Comparison of ENCODE assay signal across 15 cellular contexts in genomic region chr11:34614334-34615113, GRCh38. TPM values are rescaled to one million over a fixed set of nuclear protein-coding genes. Genes with fewer than 3 reads are reported as not detected.
DNase-seq lines count a peak whose midpoint lies in the region; ATAC-seq, FAIRE-seq and TF ChIP-seq lines count a peak whose summit lies in the region.
"Had no signal": no experiment of that assay in that cellular context is flagged by ENCODE, and none has a peak within 500 bp of the region (broad histone marks: within the 10 kb centered on the region; RNA-seq: fewer than 3 reads in every experiment).

No MANE protein-coding gene starts in this region.

- H3K18ac ChIP-seq in IMR-90 (ENCODE audit: low read depth, low read length): no peak overlapping the region

- H2AK5ac ChIP-seq in IMR-90 (ENCODE audit: low read depth, low read length): no peak overlapping the region

- H3K56ac ChIP-seq in IMR-90 (ENCODE audit: extremely low read depth, insufficient read depth, low read length): no peak overlapping the region

- no peak overlapping the region for H3K4me2 ChIP-seq in IMR-90 (ENCODE audit: low read depth, low read length)

- no peak overlapping the region for H2BK5ac ChIP-seq in IMR-90 (ENCODE audit: low read depth, low read length, poor library complexity, severe bottlenecking)

- CTCF ChIA-PET in AG04450 (lab: Charles Lee) (interaction anchor here (0.7 to 1.3 kb wide), 2 partner anchors 10 to 28 kb away, joined by 4 to 5 read pairs; no protein-coding TSS in a partner anchor), IMR-90 (lab: Yijun Ruan, JAX) (no interaction called here)

- H2BK15ac ChIP-seq in IMR-90 (ENCODE audit: low read depth, low read length): no peak overlapping the region

- H3K9me1 ChIP-seq in IMR-90 (ENCODE audit: insufficient read depth, low read length): peaks cover 6% of the 10 kb centered on the region; the same call in 1 of the 2 replicates

- in situ Hi-C loops in IMR-90 (cut with MboI; ENCODE audit: low sequenced_read_pairs): no loop called here

- TF ChIP-seq POLR2A in IMR-90 (IDR thresholded peaks at IDR 0.05; ENCODE audit: low read depth, low read length) (no peak), H54 (IDR thresholded peaks at IDR 0.05; ENCODE audit: low read depth, low read length) (no peak)

- no peak for FAIRE-seq in H54 (lab: Jason Lieb, UNC)
- FAIRE-seq: keratinocyte had no signal

- no peak overlapping the region for H4K8ac ChIP-seq in IMR-90 (ENCODE audit: low read depth in 2 of 2, low read length in 2 of 2)

- DNase-seq in AG04450 (ENCODE audit: low read depth, low spot score): peak; percentile 30
- DNase-seq in IMR-90: peak; percentile 35
- DNase-seq in fibroblast of mammary gland (ENCODE audit: low read depth): peak; percentile 79
- DNase-seq in H54 (ENCODE audit: insufficient read length, low spot score): no peak
- no peak for DNase-seq in A172 (ENCODE audit: low spot score)
- no peak for DNase-seq in NCI-H2081 treated with DMSO at 0.1 percent for 48 hours (lab: John Stamatoyannopoulos, UW)
- DNase-seq in mucosa of gallbladder (ENCODE audit: low spot score): no peak
- DNase-seq: activated CD4-positive, alpha-beta T cell treated with anti-CD3 and anti-CD28 coated beads, Interleukin-2, amount 10 ng/mL, durations not matched to agents 7 days and 5 days; central memory CD4-positive, alpha-beta T cell; NCI-H69; spleen; thyroid gland had no signal

- no peak overlapping the region for H3K27ac ChIP-seq in AG04450 (ENCODE audit: low read depth, low read length)
- H3K27ac ChIP-seq in IMR-90 (ENCODE audit: insufficient read depth, low read length): no peak overlapping the region
- H3K27ac ChIP-seq: C4-2B, spleen, thyroid gland had no signal

- no peak overlapping the region for H3K4ac ChIP-seq in IMR-90 (ENCODE audit: low read depth, low read length)

- H3K9me3 ChIP-seq in AG04450 (ENCODE audit: control insufficient read depth, insufficient read depth, low read length) (no peaks in the 10 kb centered on the region), IMR-90 (ENCODE audit: control insufficient read depth, insufficient read depth, low read length) (no peaks in the 10 kb centered on the region)
- H3K9me3 ChIP-seq: spleen, thyroid gland had no signal

- dilution Hi-C loops in IMR-90 (cut with HindIII; ENCODE audit: low sequenced_read_pairs, unreplicated experiment): no loop called here

- no peaks in the 10 kb centered on the region for H3K36me3 ChIP-seq in IMR-90 (ENCODE audit: control insufficient read depth, insufficient read depth, low read length)
- H3K36me3 ChIP-seq: spleen, thyroid gland had no signal

- no peaks in the 10 kb centered on the region for H3K79me1 ChIP-seq in IMR-90 (ENCODE audit: low read depth in 1 of 2, low read length in 2 of 2)

- no peak overlapping the region for H2AK9ac ChIP-seq in IMR-90 (replicated peaks; ENCODE audit: low read depth, low read length, poor library complexity)

- no peak overlapping the region for H2AFZ ChIP-seq in IMR-90 (replicated peaks; ENCODE audit: low read length, poor library complexity)

- no peak overlapping the region for H2BK120ac ChIP-seq in IMR-90 (ENCODE audit: low read depth, low read length)

- ATAC-seq in GM19351 (IDR thresholded peaks at IDR 0.05; ENCODE audit: unreplicated experiment) (peak; percentile 79), IMR-90 (ENCODE audit: low read depth) (peak; percentile 40; the same call in 1 of the 2 replicates)

- H3K27me3 ChIP-seq in AG04450 (ENCODE audit: control insufficient read depth, insufficient read depth, low read length) (no peaks in the 10 kb centered on the region), IMR-90 (ENCODE audit: control insufficient read depth, insufficient read depth, low read length) (no peaks in the 10 kb centered on the region; the same call in 1 of the 2 replicates)
- H3K27me3 ChIP-seq: spleen, thyroid gland had no signal

- no peak overlapping the region for H2BK20ac ChIP-seq in IMR-90 (ENCODE audit: low read depth, low read length)

- no peak for TF ChIP-seq RAD21 in IMR-90 (IDR thresholded peaks at IDR 0.05; ENCODE audit: low read length)

- no peak overlapping the region for H4K5ac ChIP-seq in IMR-90 (ENCODE audit: low read depth, low read length)

- H4K20me1 ChIP-seq in IMR-90 (ENCODE audit: insufficient read depth, low read length): no peaks in the 10 kb centered on the region

- H3K4me3 ChIP-seq in AG04450 (ENCODE audit: low read depth, low read length) (no peak overlapping the region), IMR-90 (ENCODE audit: insufficient read depth, low read depth, low read length) (no peak overlapping the region), fibroblast of mammary gland (ENCODE audit: control insufficient read depth, low read depth, low read length) (no peak overlapping the region)
- H3K4me3 ChIP-seq: spleen, thyroid gland had no signal

- H3K23ac ChIP-seq in IMR-90 (ENCODE audit: low read depth, low read length): no peak overlapping the region

- POLR2A ChIA-PET in AG04450 (lab: Yijun Ruan, JAX) (interaction anchor here (0.8 to 0.9 kb wide), 2 partner anchors 13 to 136 kb away, joined by 3 read pairs; no protein-coding TSS in a partner anchor), IMR-90 (lab: Charles Lee; ENCODE audit: unreplicated experiment) (interaction anchor here (0.6 kb wide), 1 partner anchor 259 kb away, joined by 4 read pairs; no protein-coding TSS in a partner anchor)

- TF ChIP-seq CTCF in AG04450 (IDR thresholded peaks at IDR 0.05; ENCODE audit: low read depth, low read length) (no peak), IMR-90 (conservative IDR thresholded peaks at IDR 0.05; ENCODE audit: low read depth, low read length) (no peak), fibroblast of mammary gland (conservative IDR thresholded peaks at IDR 0.05; ENCODE audit: control insufficient read depth, insufficient read depth, low read depth, low read length) (no peak)

- H3K9ac ChIP-seq in IMR-90 (ENCODE audit: low read depth, low read length): no peak overlapping the region

- intact Hi-C loops in IMR-90 (cut with micrococcal nuclease): no loop called here

- H3K4me1 ChIP-seq in IMR-90 (ENCODE audit: control insufficient read depth, insufficient read depth, low read length): peaks cover 3% of the 10 kb centered on the region; the same call in 1 of the 2 replicates

- WGBS in IMR-90 (ENCODE audit: extremely low coverage in 2 of 2, insufficient read length in 1 of 2), 2 experiments: no CpG with 5 or more reads among the region's 6 CpGs

- no peak overlapping the region for H4K91ac ChIP-seq in IMR-90 (ENCODE audit: insufficient read depth, low read depth, low read length)

- no peak overlapping the region for H3K14ac ChIP-seq in IMR-90 (replicated peaks; ENCODE audit: low read depth, low read length)

- BruUV-seq in IMR-90 (replicated peaks; lab: Mats Ljungman, UMichigan): no TSS peak

TF ChIP-seq in IMR-90, 13 proteins besides CTCF, POLR2A, EP300 and RAD21:
- no peak for TF ChIP-seq SMC3 (IDR thresholded peaks at IDR 0.05; ENCODE audit: low read depth, low read length)
- TF ChIP-seq RFX5 (IDR thresholded peaks at IDR 0.05; ENCODE audit: low read depth, low read length): no peak
- TF ChIP-seq BHLHE40 (IDR thresholded peaks at IDR 0.05; ENCODE audit: low read depth, low read length): no peak
- no peak for TF ChIP-seq MAFK (IDR thresholded peaks at IDR 0.05; ENCODE audit: low read depth, low read length)
- TF ChIP-seq USF2 (IDR thresholded peaks at IDR 0.05; ENCODE audit: low read depth, low read length): no peak
- no peak for TF ChIP-seq ELK1 (IDR thresholded peaks at IDR 0.05; ENCODE audit: borderline replicate concordance, low read depth, low read length)
- TF ChIP-seq MXI1 (IDR thresholded peaks at IDR 0.05; ENCODE audit: borderline replicate concordance, low read depth, low read length): no peak
- no peak for TF ChIP-seq CEBPB (IDR thresholded peaks at IDR 0.05; ENCODE audit: low read depth, low read length)
- TF ChIP-seq NFE2L2 (IDR thresholded peaks at IDR 0.05; ENCODE audit: low read depth, low read length): no peak
- TF ChIP-seq FOS (IDR thresholded peaks at IDR 0.05; ENCODE audit: low read depth, low read length): no peak
- no peak for TF ChIP-seq MAZ (IDR thresholded peaks at IDR 0.05; ENCODE audit: borderline replicate concordance, low read depth, low read length)
- no peak for TF ChIP-seq CHD1 (IDR thresholded peaks at IDR 0.05; ENCODE audit: low read depth, low read length)

RNA-seq across cellular contexts. Expression of gene EHF, which starts 6.4 kb away (rescaled TPM):
- polyA plus RNA-seq in AG04450 (2011; rRNA removed) (0.05 and 0.07 TPM in 2 replicates), IMR-90 (2012; rRNA removed) (not detected in 2 replicates)
- polyA minus RNA-seq in AG04450 (2011; rRNA and poly(A)+ RNA removed): 0.74 TPM in 1 of 2 replicates, not detected in the other
- total RNA-seq in IMR-90 (2012; rRNA removed) (under 0.01 TPM in 1 of 2 replicates, not detected in the other), mucosa of gallbladder (176 TPM)
- not detected in 2 replicates for polyA plus RNA-seq in IMR-90 (2012; cell fraction: cytosol; rRNA removed)
- not detected in 2 replicates for polyA plus RNA-seq in IMR-90 (2012; cell fraction: nucleus; rRNA removed; ENCODE audit: low replicate concordance)
- 0.14 TPM in 1 of 2 replicates, not detected in the other for total RNA-seq in A172 (2014; rRNA removed; shearing (Covaris generic))

Comparison
In these comparisons a context has a peak if more than half of its experiments do, and no peak if none do; other contexts are left out.
1. DNase-seq: peak in AG04450 (single experiment), IMR-90 (single experiment) and fibroblast of mammary gland (single experiment); none in H54 (single experiment), A172 (single experiment), NCI-H2081 treated with DMSO at 0.1 percent for 48 hours (single experiment) and mucosa of gallbladder (single experiment).
2. RNA of gene EHF, which starts 6.4 kb away (total RNA-seq): 176 TPM in mucosa of gallbladder (single experiment); under 0.01 TPM in IMR-90 and 0.14 TPM in A172; every median in the first group is over 100 times any median in the second.